Comparison of ENCODE assay signal across 1 cellular context in the genomic region with DNA sequence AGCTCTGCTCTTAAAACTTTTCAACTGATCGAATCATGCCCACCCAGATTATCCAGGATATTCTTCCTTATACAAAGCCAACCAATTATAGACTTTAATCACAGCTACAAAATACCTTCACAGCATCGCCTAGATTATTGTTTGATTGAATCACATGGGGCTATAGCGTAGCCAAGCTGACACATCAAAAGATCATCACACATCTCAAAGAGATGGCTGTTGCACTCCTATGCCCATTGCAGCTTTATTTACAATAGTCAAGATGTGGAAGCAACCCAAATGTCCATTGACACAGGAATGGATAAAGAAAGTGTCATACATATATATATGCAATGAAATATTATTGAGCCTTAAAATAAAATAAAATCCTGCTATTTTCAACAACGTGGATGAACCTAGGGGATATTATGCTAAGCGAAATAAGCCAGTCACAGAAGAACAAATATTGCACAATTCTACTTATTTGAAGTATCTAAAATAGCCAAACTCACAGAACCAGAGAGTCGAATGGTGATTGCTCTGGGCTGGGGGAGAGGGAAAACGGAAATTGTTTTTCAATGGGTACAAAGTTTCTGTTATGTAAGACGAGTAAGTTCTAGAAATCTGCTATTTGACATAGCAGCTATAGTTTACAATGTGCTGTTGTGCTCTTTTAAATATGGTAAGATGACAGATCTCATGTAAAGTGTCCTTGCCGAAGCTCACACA.
TF ChIP-seq lines count a peak whose summit lies in the region.

No MANE protein-coding gene starts in this region.

TF ChIP-seq in HepG2, 621 proteins besides CTCF, POLR2A, EP300 and RAD21 (continued from another document and continues in another):
- TF ChIP-seq RBM22 (optimal IDR thresholded peaks at IDR 0.05; ENCODE audit: low read length) (no peak), ZNF432 (CRISPR knock-in tag; IDR thresholded peaks at IDR 0.05; ENCODE audit: borderline replicate concordance) (no peak), SETDB1 (CRISPR knock-in tag; IDR thresholded peaks at IDR 0.05; ENCODE audit: borderline replicate concordance) (no peak), SIX1 (CRISPR knock-in tag; IDR thresholded peaks at IDR 0.05; ENCODE audit: borderline replicate concordance) (no peak), RFXANK (CRISPR knock-in tag; IDR thresholded peaks at IDR 0.05) (no peak), KLF15 (CRISPR knock-in tag; IDR thresholded peaks at IDR 0.05; ENCODE audit: borderline replicate concordance) (no peak), ZNF143 (CRISPR knock-in tag; IDR thresholded peaks at IDR 0.05) (no peak), ZNF878 (CRISPR knock-in tag; IDR thresholded peaks at IDR 0.05) (0 out of 2 replicates have a peak, but pooled peaks have one; percentile 38), ZNF883 (CRISPR knock-in tag; IDR thresholded peaks at IDR 0.05; ENCODE audit: not compliant biosample characterization) (no peak), FOXP1 (IDR thresholded peaks at IDR 0.05) (no peak), FOXP1 (CRISPR knock-in tag; IDR thresholded peaks at IDR 0.05) (0 out of 2 replicates have a peak, but pooled peaks have one; percentile 19), RXRB (CRISPR knock-in tag; IDR thresholded peaks at IDR 0.05; ENCODE audit: borderline replicate concordance) (peak; percentile 50; the same call in 1 of the 2 replicates), NCOA1 (CRISPR knock-in tag; IDR thresholded peaks at IDR 0.05) (no peak), SYNCRIP (IDR thresholded peaks at IDR 0.05; ENCODE audit: insufficient read depth, low read depth, low read length) (no peak), SP1 (IDR thresholded peaks at IDR 0.05) (no peak), SP1 (CRISPR knock-in tag; IDR thresholded peaks at IDR 0.05) (no peak), PPARG (CRISPR knock-in tag; conservative IDR thresholded peaks at IDR 0.05) (no peak), ZC3H13 (CRISPR knock-in tag; IDR thresholded peaks at IDR 0.05) (no peak), BCL6 (CRISPR knock-in tag; IDR thresholded peaks at IDR 0.05) (peak; percentile 44; the same call in 1 of the 2 replicates), EHMT2 (IDR thresholded peaks at IDR 0.05; ENCODE audit: borderline replicate concordance, low read depth, low read length) (no peak)
- TF ChIP-seq, protein P1, sequence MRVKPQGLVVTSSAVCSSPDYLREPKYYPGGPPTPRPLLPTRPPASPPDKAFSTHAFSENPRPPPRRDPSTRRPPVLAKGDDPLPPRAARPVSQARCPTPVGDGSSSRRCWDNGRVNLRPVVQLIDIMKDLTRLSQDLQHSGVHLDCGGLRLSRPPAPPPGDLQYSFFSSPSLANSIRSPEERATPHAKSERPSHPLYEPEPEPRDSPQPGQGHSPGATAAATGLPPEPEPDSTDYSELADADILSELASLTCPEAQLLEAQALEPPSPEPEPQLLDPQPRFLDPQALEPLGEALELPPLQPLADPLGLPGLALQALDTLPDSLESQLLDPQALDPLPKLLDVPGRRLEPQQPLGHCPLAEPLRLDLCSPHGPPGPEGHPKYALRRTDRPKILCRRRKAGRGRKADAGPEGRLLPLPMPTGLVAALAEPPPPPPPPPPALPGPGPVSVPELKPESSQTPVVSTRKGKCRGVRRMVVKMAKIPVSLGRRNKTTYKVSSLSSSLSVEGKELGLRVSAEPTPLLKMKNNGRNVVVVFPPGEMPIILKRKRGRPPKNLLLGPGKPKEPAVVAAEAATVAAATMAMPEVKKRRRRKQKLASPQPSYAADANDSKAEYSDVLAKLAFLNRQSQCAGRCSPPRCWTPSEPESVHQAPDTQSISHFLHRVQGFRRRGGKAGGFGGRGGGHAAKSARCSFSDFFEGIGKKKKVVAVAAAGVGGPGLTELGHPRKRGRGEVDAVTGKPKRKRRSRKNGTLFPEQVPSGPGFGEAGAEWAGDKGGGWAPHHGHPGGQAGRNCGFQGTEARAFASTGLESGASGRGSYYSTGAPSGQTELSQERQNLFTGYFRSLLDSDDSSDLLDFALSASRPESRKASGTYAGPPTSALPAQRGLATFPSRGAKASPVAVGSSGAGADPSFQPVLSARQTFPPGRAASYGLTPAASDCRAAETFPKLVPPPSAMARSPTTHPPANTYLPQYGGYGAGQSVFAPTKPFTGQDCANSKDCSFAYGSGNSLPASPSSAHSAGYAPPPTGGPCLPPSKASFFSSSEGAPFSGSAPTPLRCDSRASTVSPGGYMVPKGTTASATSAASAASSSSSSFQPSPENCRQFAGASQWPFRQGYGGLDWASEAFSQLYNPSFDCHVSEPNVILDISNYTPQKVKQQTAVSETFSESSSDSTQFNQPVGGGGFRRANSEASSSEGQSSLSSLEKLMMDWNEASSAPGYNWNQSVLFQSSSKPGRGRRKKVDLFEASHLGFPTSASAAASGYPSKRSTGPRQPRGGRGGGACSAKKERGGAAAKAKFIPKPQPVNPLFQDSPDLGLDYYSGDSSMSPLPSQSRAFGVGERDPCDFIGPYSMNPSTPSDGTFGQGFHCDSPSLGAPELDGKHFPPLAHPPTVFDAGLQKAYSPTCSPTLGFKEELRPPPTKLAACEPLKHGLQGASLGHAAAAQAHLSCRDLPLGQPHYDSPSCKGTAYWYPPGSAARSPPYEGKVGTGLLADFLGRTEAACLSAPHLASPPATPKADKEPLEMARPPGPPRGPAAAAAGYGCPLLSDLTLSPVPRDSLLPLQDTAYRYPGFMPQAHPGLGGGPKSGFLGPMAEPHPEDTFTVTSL (CRISPR knock-in tag; IDR thresholded peaks at IDR 0.05; ENCODE audit: borderline replicate concordance), result peak; percentile 76; the same call in 1 of the 2 replicates
- TF ChIP-seq, protein P2, sequence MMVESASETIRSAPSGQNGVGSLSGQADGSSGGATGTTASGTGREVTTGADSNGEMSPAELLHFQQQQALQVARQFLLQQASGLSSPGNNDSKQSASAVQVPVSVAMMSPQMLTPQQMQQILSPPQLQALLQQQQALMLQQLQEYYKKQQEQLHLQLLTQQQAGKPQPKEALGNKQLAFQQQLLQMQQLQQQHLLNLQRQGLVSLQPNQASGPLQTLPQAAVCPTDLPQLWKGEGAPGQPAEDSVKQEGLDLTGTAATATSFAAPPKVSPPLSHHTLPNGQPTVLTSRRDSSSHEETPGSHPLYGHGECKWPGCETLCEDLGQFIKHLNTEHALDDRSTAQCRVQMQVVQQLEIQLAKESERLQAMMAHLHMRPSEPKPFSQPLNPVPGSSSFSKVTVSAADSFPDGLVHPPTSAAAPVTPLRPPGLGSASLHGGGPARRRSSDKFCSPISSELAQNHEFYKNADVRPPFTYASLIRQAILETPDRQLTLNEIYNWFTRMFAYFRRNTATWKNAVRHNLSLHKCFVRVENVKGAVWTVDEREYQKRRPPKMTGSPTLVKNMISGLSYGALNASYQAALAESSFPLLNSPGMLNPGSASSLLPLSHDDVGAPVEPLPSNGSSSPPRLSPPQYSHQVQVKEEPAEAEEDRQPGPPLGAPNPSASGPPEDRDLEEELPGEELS (CRISPR knock-in tag; IDR thresholded peaks at IDR 0.05), result no peak
- TF ChIP-seq, protein P3, sequence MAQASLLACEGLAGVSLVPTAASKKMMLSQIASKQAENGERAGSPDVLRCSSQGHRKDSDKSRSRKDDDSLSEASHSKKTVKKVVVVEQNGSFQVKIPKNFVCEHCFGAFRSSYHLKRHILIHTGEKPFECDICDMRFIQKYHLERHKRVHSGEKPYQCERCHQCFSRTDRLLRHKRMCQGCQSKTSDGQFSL (CRISPR knock-in tag; IDR thresholded peaks at IDR 0.05), result no peak
- TF ChIP-seq, protein P4, sequence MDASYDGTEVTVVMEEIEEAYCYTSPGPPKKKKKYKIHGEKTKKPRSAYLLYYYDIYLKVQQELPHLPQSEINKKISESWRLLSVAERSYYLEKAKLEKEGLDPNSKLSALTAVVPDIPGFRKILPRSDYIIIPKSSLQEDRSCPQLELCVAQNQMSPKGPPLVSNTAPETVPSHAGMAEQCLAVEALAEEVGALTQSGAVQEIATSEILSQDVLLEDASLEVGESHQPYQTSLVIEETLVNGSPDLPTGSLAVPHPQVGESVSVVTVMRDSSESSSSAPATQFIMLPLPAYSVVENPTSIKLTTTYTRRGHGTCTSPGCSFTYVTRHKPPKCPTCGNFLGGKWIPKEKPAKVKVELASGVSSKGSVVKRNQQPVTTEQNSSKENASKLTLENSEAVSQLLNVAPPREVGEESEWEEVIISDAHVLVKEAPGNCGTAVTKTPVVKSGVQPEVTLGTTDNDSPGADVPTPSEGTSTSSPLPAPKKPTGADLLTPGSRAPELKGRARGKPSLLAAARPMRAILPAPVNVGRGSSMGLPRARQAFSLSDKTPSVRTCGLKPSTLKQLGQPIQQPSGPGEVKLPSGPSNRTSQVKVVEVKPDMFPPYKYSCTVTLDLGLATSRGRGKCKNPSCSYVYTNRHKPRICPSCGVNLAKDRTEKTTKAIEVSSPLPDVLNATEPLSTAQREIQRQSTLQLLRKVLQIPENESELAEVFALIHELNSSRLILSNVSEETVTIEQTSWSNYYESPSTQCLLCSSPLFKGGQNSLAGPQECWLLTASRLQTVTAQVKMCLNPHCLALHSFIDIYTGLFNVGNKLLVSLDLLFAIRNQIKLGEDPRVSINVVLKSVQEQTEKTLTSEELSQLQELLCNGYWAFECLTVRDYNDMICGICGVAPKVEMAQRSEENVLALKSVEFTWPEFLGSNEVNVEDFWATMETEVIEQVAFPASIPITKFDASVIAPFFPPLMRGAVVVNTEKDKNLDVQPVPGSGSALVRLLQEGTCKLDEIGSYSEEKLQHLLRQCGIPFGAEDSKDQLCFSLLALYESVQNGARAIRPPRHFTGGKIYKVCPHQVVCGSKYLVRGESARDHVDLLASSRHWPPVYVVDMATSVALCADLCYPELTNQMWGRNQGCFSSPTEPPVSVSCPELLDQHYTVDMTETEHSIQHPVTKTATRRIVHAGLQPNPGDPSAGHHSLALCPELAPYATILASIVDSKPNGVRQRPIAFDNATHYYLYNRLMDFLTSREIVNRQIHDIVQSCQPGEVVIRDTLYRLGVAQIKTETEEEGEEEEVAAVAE (CRISPR knock-in tag; IDR thresholded peaks at IDR 0.05; ENCODE audit: borderline replicate concordance), result no peak
- TF ChIP-seq, protein P5, sequence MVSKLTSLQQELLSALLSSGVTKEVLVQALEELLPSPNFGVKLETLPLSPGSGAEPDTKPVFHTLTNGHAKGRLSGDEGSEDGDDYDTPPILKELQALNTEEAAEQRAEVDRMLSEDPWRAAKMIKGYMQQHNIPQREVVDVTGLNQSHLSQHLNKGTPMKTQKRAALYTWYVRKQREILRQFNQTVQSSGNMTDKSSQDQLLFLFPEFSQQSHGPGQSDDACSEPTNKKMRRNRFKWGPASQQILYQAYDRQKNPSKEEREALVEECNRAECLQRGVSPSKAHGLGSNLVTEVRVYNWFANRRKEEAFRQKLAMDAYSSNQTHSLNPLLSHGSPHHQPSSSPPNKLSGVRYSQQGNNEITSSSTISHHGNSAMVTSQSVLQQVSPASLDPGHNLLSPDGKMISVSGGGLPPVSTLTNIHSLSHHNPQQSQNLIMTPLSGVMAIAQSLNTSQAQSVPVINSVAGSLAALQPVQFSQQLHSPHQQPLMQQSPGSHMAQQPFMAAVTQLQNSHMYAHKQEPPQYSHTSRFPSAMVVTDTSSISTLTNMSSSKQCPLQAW (CRISPR knock-in tag; IDR thresholded peaks at IDR 0.05), result no peak
- TF ChIP-seq, protein P6, sequence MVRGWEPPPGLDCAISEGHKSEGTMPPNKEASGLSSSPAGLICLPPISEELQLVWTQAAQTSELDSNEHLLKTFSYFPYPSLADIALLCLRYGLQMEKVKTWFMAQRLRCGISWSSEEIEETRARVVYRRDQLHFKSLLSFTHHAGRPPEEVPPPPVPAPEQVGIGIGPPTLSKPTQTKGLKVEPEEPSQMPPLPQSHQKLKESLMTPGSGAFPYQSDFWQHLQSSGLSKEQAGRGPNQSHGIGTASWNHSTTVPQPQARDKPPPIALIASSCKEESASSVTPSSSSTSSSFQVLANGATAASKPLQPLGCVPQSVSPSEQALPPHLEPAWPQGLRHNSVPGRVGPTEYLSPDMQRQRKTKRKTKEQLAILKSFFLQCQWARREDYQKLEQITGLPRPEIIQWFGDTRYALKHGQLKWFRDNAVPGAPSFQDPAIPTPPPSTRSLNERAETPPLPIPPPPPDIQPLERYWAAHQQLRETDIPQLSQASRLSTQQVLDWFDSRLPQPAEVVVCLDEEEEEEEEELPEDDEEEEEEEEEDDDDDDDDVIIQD (CRISPR knock-in tag; IDR thresholded peaks at IDR 0.05; ENCODE audit: low read depth), result peak; percentile 86; the same call in 1 of the 2 replicates
- TF ChIP-seq, protein P7, sequence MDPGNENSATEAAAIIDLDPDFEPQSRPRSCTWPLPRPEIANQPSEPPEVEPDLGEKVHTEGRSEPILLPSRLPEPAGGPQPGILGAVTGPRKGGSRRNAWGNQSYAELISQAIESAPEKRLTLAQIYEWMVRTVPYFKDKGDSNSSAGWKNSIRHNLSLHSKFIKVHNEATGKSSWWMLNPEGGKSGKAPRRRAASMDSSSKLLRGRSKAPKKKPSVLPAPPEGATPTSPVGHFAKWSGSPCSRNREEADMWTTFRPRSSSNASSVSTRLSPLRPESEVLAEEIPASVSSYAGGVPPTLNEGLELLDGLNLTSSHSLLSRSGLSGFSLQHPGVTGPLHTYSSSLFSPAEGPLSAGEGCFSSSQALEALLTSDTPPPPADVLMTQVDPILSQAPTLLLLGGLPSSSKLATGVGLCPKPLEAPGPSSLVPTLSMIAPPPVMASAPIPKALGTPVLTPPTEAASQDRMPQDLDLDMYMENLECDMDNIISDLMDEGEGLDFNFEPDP (CRISPR knock-in tag; conservative IDR thresholded peaks at IDR 0.05), result no peak
